13 cellular contexts compared by ENCODE assay signal in genomic region chr2:134124047-134124753, GRCh38.
DNase-seq lines count a peak whose midpoint lies in the region; ATAC-seq and TF ChIP-seq lines count a peak whose summit lies in the region.
"Had no signal": no experiment of that assay in that cellular context is flagged by ENCODE, and none has a peak within 500 bp of the region (broad histone marks: within the 10 kb centered on the region; RNA-seq: fewer than 3 reads in every experiment).

No MANE protein-coding gene starts in this region.

- no peak overlapping the region for H3K4me3 ChIP-seq in adipocyte (ENCODE audit: low read length)
- H3K4me3 ChIP-seq in effector memory CD4-positive, alpha-beta T cell (ENCODE audit: insufficient read depth, low read depth, low read length, poor library complexity, severe bottlenecking) = no peak overlapping the region
- H3K4me3 ChIP-seq: lung had no signal

- H3K9me3 Mint-ChIP-seq in neural crest cell = no peaks in the 10 kb centered on the region
- H3K9me3 Mint-ChIP-seq: activated T-cell treated with anti-CD3 and anti-CD28 coated beads, Interleukin-2, amount 50 U/mL, for 4 hours had no signal

- peaks cover 16% of the 10 kb centered on the region for H3K4me1 Mint-ChIP-seq in neural crest cell

- peak overlapping the region; percentile 93 for H3K4me3 Mint-ChIP-seq in neural crest cell
- H3K4me3 Mint-ChIP-seq: activated T-cell treated with anti-CD3 and anti-CD28 coated beads, Interleukin-2, amount 50 U/mL, for 4 hours had no signal

- no peak for TF ChIP-seq CTCF in neural crest cell (conservative IDR thresholded peaks at IDR 0.05)
- TF ChIP-seq CTCF in foreskin keratinocyte (conservative IDR thresholded peaks at IDR 0.05) = no peak

- ATAC-seq in HG02798 (IDR thresholded peaks at IDR 0.05; ENCODE audit: poor library complexity, unreplicated experiment) (no peak), foreskin keratinocyte (no peak)
- ATAC-seq: activated T-cell treated with anti-CD3 and anti-CD28 coated beads, Interleukin-2, amount 50 U/mL, for 4 hours had no signal

- no peak overlapping the region for H3K27ac Mint-ChIP-seq in neural crest cell (ENCODE audit: unreplicated experiment)

- H3K27me3 Mint-ChIP-seq in neural crest cell (ENCODE audit: low read depth) = peaks cover 7% of the 10 kb centered on the region

- H3K4me1 ChIP-seq in adipocyte (ENCODE audit: control insufficient read depth, insufficient read depth, low read length) = peaks cover 12% of the 10 kb centered on the region
- H3K4me1 ChIP-seq in effector memory CD4-positive, alpha-beta T cell (ENCODE audit: control insufficient read depth, insufficient read depth, low read length, poor library complexity, severe bottlenecking) = peaks cover 62% of the 10 kb centered on the region
- H3K4me1 ChIP-seq in foreskin keratinocyte = peaks cover 4% of the 10 kb centered on the region

- H3K36me3 ChIP-seq in adipocyte (ENCODE audit: control insufficient read depth, insufficient read depth, low read length, severe bottlenecking) = no peaks in the 10 kb centered on the region
- no peaks in the 10 kb centered on the region for H3K36me3 ChIP-seq in effector memory CD4-positive, alpha-beta T cell (ENCODE audit: control insufficient read depth, insufficient read depth, low read length)

- H3K27ac ChIP-seq in effector memory CD4-positive, alpha-beta T cell (ENCODE audit: insufficient read depth, low read length, poor library complexity, severe bottlenecking) = no peak overlapping the region
- no peak overlapping the region for H3K27ac ChIP-seq in foreskin keratinocyte

- no peaks in the 10 kb centered on the region for H3K36me3 Mint-ChIP-seq in neural crest cell (ENCODE audit: low read depth)

- DNase-seq in NCI-H1417 (lab: John Stamatoyannopoulos, UW) (peak; percentile 15 to 66 (median 39)), NCI-H1417 treated with DMSO at 0.1 percent for 48 hours (lab: John Stamatoyannopoulos, UW) (no peak), NCI-H146 (lab: John Stamatoyannopoulos, UW) (peak; percentile 87), adipocyte (ENCODE audit: low read depth) (peak; percentile 29), neural crest cell (ENCODE audit: low read depth, low spot score) (no peak), foreskin keratinocyte (no peak)
- DNase-seq in effector memory CD4-positive, alpha-beta T cell = no peak
- DNase-seq: activated T-cell treated with anti-CD3 and anti-CD28 coated beads, Interleukin-2, amount 50 U/mL, for 4 hours; central memory CD4-positive, alpha-beta T cell; foreskin melanocyte; T-helper 9 cell had no signal

- H3K27me3 ChIP-seq in adipocyte (replicated peaks; ENCODE audit: control insufficient read depth, insufficient read depth, low read length) = no peaks in the 10 kb centered on the region
- H3K27me3 ChIP-seq in effector memory CD4-positive, alpha-beta T cell (replicated peaks; ENCODE audit: control insufficient read depth, insufficient read depth, low read length, poor library complexity, severe bottlenecking) = no peaks in the 10 kb centered on the region
- no peaks in the 10 kb centered on the region for H3K27me3 ChIP-seq in foreskin keratinocyte

- no peak overlapping the region for H3K9ac ChIP-seq in adipocyte (ENCODE audit: low read length)

- H3K9me3 ChIP-seq in adipocyte (ENCODE audit: control insufficient read depth, low read length) = no peaks in the 10 kb centered on the region
- H3K9me3 ChIP-seq in effector memory CD4-positive, alpha-beta T cell (ENCODE audit: control insufficient read depth, low read length) = no peaks in the 10 kb centered on the region

Comparison
In these comparisons a context has a peak if more than half of its experiments do, and no peak if none do; other contexts are left out.
1. DNase-seq: peak in NCI-H1417 (3 of 3), NCI-H146 (single experiment) and adipocyte (single experiment); none in NCI-H1417 treated with DMSO at 0.1 percent for 48 hours (single experiment), neural crest cell (single experiment), effector memory CD4-positive, alpha-beta T cell (0 of 3) and foreskin keratinocyte (0 of 2).